In the genomic region with DNA sequence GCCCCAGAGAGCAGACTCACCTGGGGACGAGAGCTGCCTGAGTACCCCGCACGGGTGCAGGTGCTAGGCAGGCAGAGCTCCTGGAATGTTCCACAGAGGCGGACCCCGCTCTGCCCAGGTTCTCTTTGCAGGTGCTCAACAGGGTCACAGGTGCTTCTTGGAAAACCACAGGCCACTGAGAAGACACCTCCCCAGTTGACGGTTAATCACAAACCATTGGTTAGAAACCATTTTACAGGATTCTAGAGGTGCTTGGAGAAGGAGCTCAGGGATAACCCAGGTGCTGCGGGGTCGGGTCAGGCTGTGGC, we compare ENCODE assay signal across 34 cellular contexts. TPM values are rescaled to one million over a fixed set of nuclear protein-coding genes. Genes with fewer than 3 reads are reported as not detected.
"Had no signal": no experiment of that assay in that cellular context is flagged by ENCODE, and none has a peak within 500 bp of the region (broad histone marks: within the 10 kb centered on the region; RNA-seq: fewer than 3 reads in every experiment).

No MANE protein-coding gene starts in this region.

- H3K9me3 ChIP-seq: esophagus muscularis mucosa, gastroesophageal sphincter, heart left ventricle, mucosa of descending colon, prostate gland, right atrium auricular region, sigmoid colon, thoracic aorta, tibial nerve, upper lobe of left lung had no signal

- H3K27ac ChIP-seq: coronary artery, esophagus muscularis mucosa, foreskin keratinocyte, gastroesophageal sphincter, prostate gland, sigmoid colon, thoracic aorta, upper lobe of left lung had no signal

- H3K27ac Mint-ChIP-seq: immature natural killer cell; mesothelial cell of epicardium; naive B cell; natural killer cell treated with Interleukin-12 subunit alpha and Interleukin-12 subunit beta and Interleukin-15 and Interleukin-18, amount 100 ng/mL, for 72 hours; stimulated activated effector memory CD8-positive, alpha-beta T cell treated with anti-CD3 and anti-CD28 coated beads, Interleukin-12 subunit alpha, Interleukin-12 subunit beta, amount 100 ng/mL, for 72 hours had no signal

- H3K4me1 ChIP-seq: foreskin keratinocyte, prostate gland, sigmoid colon had no signal

- H3K4me3 Mint-ChIP-seq: immature natural killer cell; mesothelial cell of epicardium; naive B cell; natural killer cell treated with Interleukin-12 subunit alpha and Interleukin-12 subunit beta and Interleukin-15 and Interleukin-18, amount 100 ng/mL, for 72 hours; neural crest cell; stimulated activated effector memory CD8-positive, alpha-beta T cell treated with anti-CD3 and anti-CD28 coated beads, Interleukin-12 subunit alpha, Interleukin-12 subunit beta, amount 100 ng/mL, for 72 hours had no signal

- H3K4me1 Mint-ChIP-seq: immature natural killer cell; mesothelial cell of epicardium; naive B cell; stimulated activated effector memory CD8-positive, alpha-beta T cell treated with anti-CD3 and anti-CD28 coated beads, Interleukin-12 subunit alpha, Interleukin-12 subunit beta, amount 100 ng/mL, for 72 hours had no signal

- ATAC-seq: foreskin keratinocyte; gastroesophageal sphincter; natural killer cell treated with Interleukin-12 subunit alpha and Interleukin-12 subunit beta and Interleukin-15 and Interleukin-18, amount 100 ng/mL, for 72 hours; stimulated activated effector memory CD8-positive, alpha-beta T cell treated with anti-CD3 and anti-CD28 coated beads, Interleukin-12 subunit alpha, Interleukin-12 subunit beta, amount 100 ng/mL, for 72 hours; stimulated activated naive CD8-positive, alpha-beta T cell treated with anti-CD3 and anti-CD28 coated beads, Interleukin-15, Interleukin-2, amounts not matched to agents 100 U/mL and 50 U/mL, for 24 hours had no signal

- DNase-seq: dermis blood vessel endothelial cell; effector memory CD4-positive, alpha-beta T cell; foreskin keratinocyte; immature natural killer cell; islet precursor cell; kidney glomerular epithelial cell; mesenchymal stem cell; naive B cell; sigmoid colon; stimulated activated CD4-positive, alpha-beta T cell treated with anti-CD3 and anti-CD28 coated beads, Interleukin-2, amount 100 ng/mL, for 24 hours; stimulated activated CD4-positive, alpha-beta T cell treated with anti-CD3 and anti-CD28 coated beads, Interleukin-4, amount 100 ng/mL, for 24 hours; stimulated activated naive CD8-positive, alpha-beta T cell treated with anti-CD3 and anti-CD28 coated beads, Interleukin-15, Interleukin-2, amounts not matched to agents 100 U/mL and 50 U/mL, for 24 hours had no signal

- FAIRE-seq: endothelial cell of umbilical vein, urothelium cell line had no signal

- H3K36me3 ChIP-seq: esophagus muscularis mucosa, gastroesophageal sphincter, heart left ventricle, prostate gland, right atrium auricular region, sigmoid colon, thoracic aorta, tibial nerve, upper lobe of left lung had no signal

- H3K27me3 ChIP-seq: foreskin keratinocyte, right atrium auricular region, upper lobe of left lung had no signal

- H3K36me3 Mint-ChIP-seq: immature natural killer cell; mesothelial cell of epicardium; naive B cell; natural killer cell treated with Interleukin-12 subunit alpha and Interleukin-12 subunit beta and Interleukin-15 and Interleukin-18, amount 100 ng/mL, for 72 hours; stimulated activated effector memory CD8-positive, alpha-beta T cell treated with anti-CD3 and anti-CD28 coated beads, Interleukin-12 subunit alpha, Interleukin-12 subunit beta, amount 100 ng/mL, for 72 hours had no signal

- H3K4me3 ChIP-seq: coronary artery, esophagus muscularis mucosa, gastroesophageal sphincter, heart left ventricle, mucosa of descending colon, prostate gland, right atrium auricular region, sigmoid colon, thoracic aorta, tibial nerve, upper lobe of left lung had no signal

- H3K9me3 Mint-ChIP-seq: immature natural killer cell; mesothelial cell of epicardium; naive B cell; natural killer cell treated with Interleukin-12 subunit alpha and Interleukin-12 subunit beta and Interleukin-15 and Interleukin-18, amount 100 ng/mL, for 72 hours; neural crest cell; stimulated activated effector memory CD8-positive, alpha-beta T cell treated with anti-CD3 and anti-CD28 coated beads, Interleukin-12 subunit alpha, Interleukin-12 subunit beta, amount 100 ng/mL, for 72 hours had no signal

RNA-seq across cellular contexts. Expression of a gene that starts 17.3 kb away (rescaled TPM):
- total RNA-seq: dermis blood vessel endothelial cell; endothelial cell of umbilical vein; epithelial cell of proximal tubule; esophagus muscularis mucosa; fibroblast of lung; foreskin keratinocyte; gastroesophageal sphincter; heart left ventricle; lung microvascular endothelial cell; mesothelial cell of epicardium; natural killer cell treated with Interleukin-12 subunit alpha and Interleukin-12 subunit beta and Interleukin-15 and Interleukin-18, amount 100 ng/mL, for 72 hours; neural crest cell; osteoblast; right atrium auricular region; sigmoid colon; thoracic aorta had no signal
- polyA plus RNA-seq: endothelial cell of umbilical vein, fibroblast of lung, foreskin keratinocyte, heart left ventricle, immature natural killer cell had no signal

RNA-seq across cellular contexts. Expression of a gene that starts 41.1 kb away (rescaled TPM):
- total RNA-seq: dermis blood vessel endothelial cell; endothelial cell of umbilical vein; epithelial cell of proximal tubule; esophagus muscularis mucosa; fibroblast of lung; foreskin keratinocyte; gastroesophageal sphincter; heart left ventricle; liver; lung microvascular endothelial cell; mesothelial cell of epicardium; natural killer cell treated with Interleukin-12 subunit alpha and Interleukin-12 subunit beta and Interleukin-15 and Interleukin-18, amount 100 ng/mL, for 72 hours; neural crest cell; osteoblast; prostate gland; right atrium auricular region; sigmoid colon; skeletal muscle tissue; thoracic aorta; tibial nerve; upper lobe of left lung had no signal
- polyA plus RNA-seq: endothelial cell of umbilical vein, fibroblast of lung, foreskin keratinocyte, heart left ventricle, immature natural killer cell, liver had no signal
